ENCODE assay signal across 8 cellular contexts in the genomic region with DNA sequence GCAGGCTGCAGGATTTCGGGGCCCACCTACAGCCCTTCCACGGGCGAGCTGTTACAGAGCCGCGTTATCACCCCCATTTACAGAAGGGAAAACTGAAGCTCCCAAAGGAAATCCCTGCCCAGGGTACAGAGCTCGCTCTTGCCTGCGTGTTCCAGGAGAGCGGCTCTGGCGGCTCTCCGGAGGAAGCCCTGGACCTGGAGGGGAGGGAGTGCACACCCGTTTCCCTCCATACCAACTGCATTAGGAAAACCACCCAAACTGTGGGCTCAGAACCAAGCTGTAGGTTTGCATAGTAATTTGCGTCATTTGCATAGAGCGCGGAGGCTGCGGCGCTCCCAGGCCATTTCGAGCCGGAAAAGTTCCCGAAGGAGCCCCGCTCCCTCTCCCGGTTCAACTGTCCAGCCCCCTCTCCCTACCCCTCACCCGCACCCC. TPM values are rescaled to one million over a fixed set of nuclear protein-coding genes. Genes with fewer than 3 reads are reported as not detected.
DNase-seq lines count a peak whose midpoint lies in the region; ATAC-seq and TF ChIP-seq lines count a peak whose summit lies in the region.

No MANE protein-coding gene starts in this region.

- peaks cover 0 to 9% (median 4%) of the 10 kb centered on the region in 4 donors for H3K4me1 ChIP-seq in sigmoid colon

- 1% methylated on average over 22 of the region's 22 CpGs for WGBS in sigmoid colon, 2 donors

- H3K9me3 ChIP-seq in sigmoid colon: no peaks in the 10 kb centered on the region

- H3K9me3 Mint-ChIP-seq in activated naive CD8-positive, alpha-beta T cell (ENCODE audit: low read depth): no peaks in the 10 kb centered on the region

- no peak for TF ChIP-seq POLR2A in sigmoid colon (IDR thresholded peaks at IDR 0.05)

- intact Hi-C loops in left ventricle myocardium superior (cut with micrococcal nuclease) (loop anchor here (10.0 kb wide), 1 partner anchor 124 kb away; no protein-coding TSS in a partner anchor), sigmoid colon (cut with DNase I) (loop anchor here (1.0 to 5.0 kb wide), 5 partner anchors 27 to 227 kb away; no protein-coding TSS in a partner anchor)

- no peaks in the 10 kb centered on the region for H3K27me3 ChIP-seq in sigmoid colon

- H3K36me3 Mint-ChIP-seq in activated naive CD8-positive, alpha-beta T cell: no peaks in the 10 kb centered on the region

- no peak for TF ChIP-seq CTCF in sigmoid colon (IDR thresholded peaks at IDR 0.05)

- H3K36me3 ChIP-seq in sigmoid colon: no peaks in the 10 kb centered on the region

- H3K27ac ChIP-seq in sigmoid colon: peak overlapping the region; percentile 80 to 84 (median 82)

- peak; percentile 14 for ATAC-seq in GM21423 (IDR thresholded peaks at IDR 0.05; ENCODE audit: unreplicated experiment)
- peak; percentile 46 for ATAC-seq in left ventricle myocardium superior

- no peak for TF ChIP-seq EP300 in sigmoid colon (IDR thresholded peaks at IDR 0.05)

- no peaks in the 10 kb centered on the region for H3K27me3 Mint-ChIP-seq in activated naive CD8-positive, alpha-beta T cell

- H3K4me3 Mint-ChIP-seq in activated naive CD8-positive, alpha-beta T cell: peak overlapping the region; percentile 92

- DNase-seq in DMS 273 (lab: John Stamatoyannopoulos, UW; ENCODE audit: unreplicated experiment): peak; percentile 90
- DNase-seq in LHCN-M2 (ENCODE audit: low read depth): peak; percentile 55
- peak; percentile 48 for DNase-seq in left ventricle myocardium superior
- no peak for DNase-seq in sigmoid colon
- DNase-seq in activated effector memory CD4-positive, alpha-beta T cell treated with anti-CD3 and anti-CD28 coated beads, Interleukin-2, amount 50 U/mL, for 16 hours: no peak
- no peak for DNase-seq in AG08396 (ENCODE audit: low spot score)

- H3K27ac Mint-ChIP-seq in activated naive CD8-positive, alpha-beta T cell: no peak overlapping the region

- H3K4me1 Mint-ChIP-seq in activated naive CD8-positive, alpha-beta T cell (ENCODE audit: low read depth): peaks cover 8% of the 10 kb centered on the region

- H3K4me3 ChIP-seq in sigmoid colon: peak overlapping the region; percentile 44 to 67 (median 60)

RNA-seq across cellular contexts. Expression of a gene that starts 24.7 kb away (rescaled TPM):
- 20.5 and 22.6 TPM in 2 replicates for total RNA-seq in LHCN-M2 (2014; rRNA removed)
- polyA plus RNA-seq in LHCN-M2 (2012): 20.8 TPM
- 10.0 TPM for total RNA-seq in left ventricle myocardium superior
- total RNA-seq in sigmoid colon: 1 to 10 TPM; 1.4 to 3.9 (median 1.5) TPM
- polyA plus RNA-seq in sigmoid colon: 1 to 10 TPM in 1 of 3 donors, not detected in 2; 1.3 TPM

RNA-seq across cellular contexts. Expression of a gene that starts 27.0 kb away (rescaled TPM):
- total RNA-seq in LHCN-M2 (2014; rRNA removed): 52.0 and 58.6 TPM in 2 replicates
- polyA plus RNA-seq in LHCN-M2 (2012): 31.2 TPM
- total RNA-seq in left ventricle myocardium superior: not detected
- total RNA-seq in sigmoid colon: under 1 TPM in 2 of 4 donors, not detected in 2; 0.14 to 0.55 TPM
- polyA plus RNA-seq in sigmoid colon: under 1 TPM in 1 of 3 donors, not detected in 2; 0.70 TPM

Comparison
In these comparisons a context has a peak if more than half of its experiments do, and no peak if none do; other contexts are left out.
1. DNase-seq: peak in DMS 273 (single experiment), LHCN-M2 (single experiment) and left ventricle myocardium superior (single experiment); none in sigmoid colon (single experiment), activated effector memory CD4-positive, alpha-beta T cell treated with anti-CD3 and anti-CD28 coated beads, Interleukin-2, amount 50 U/mL, for 16 hours (single experiment) and AG08396 (single experiment).
2. RNA of a gene that starts 27.0 kb away (total RNA-seq): 52.0 to 58.6 TPM in LHCN-M2; 0.14 to 0.55 TPM in sigmoid colon and not detected in left ventricle myocardium superior (single experiment); every median in the first group is over 10 times any median in the second.